Comparison of ENCODE assay signal across 7 cellular contexts in genomic region chr9:130835441-130836298, GRCh38. TPM values are rescaled to one million over a fixed set of nuclear protein-coding genes. Genes with fewer than 3 reads are reported as not detected.
DNase-seq lines count a peak whose midpoint lies in the region; ATAC-seq, FAIRE-seq and TF ChIP-seq lines count a peak whose summit lies in the region.

No MANE protein-coding gene starts in this region.

- ATAC-seq in heart left ventricle = peak in 2 of 4 donors; percentile 28 to 30

- H3K4me1 Mint-ChIP-seq in HFFc6 (ENCODE audit: low read depth) = peaks cover 62% of the 10 kb centered on the region
- H3K4me1 Mint-ChIP-seq in activated naive CD4-positive, alpha-beta T cell treated with anti-CD3 and anti-CD28 coated beads, Interleukin-2, amount 10 ng/mL, durations not matched to agents 7 days and 5 days = peaks cover 32% of the 10 kb centered on the region

- no peaks in the 10 kb centered on the region for H3K36me3 ChIP-seq in heart left ventricle
- H3K36me3 ChIP-seq in prostate gland = no peaks in the 10 kb centered on the region

- H3K27me3 Mint-ChIP-seq in HFFc6 (ENCODE audit: insufficient read depth) = no peaks in the 10 kb centered on the region; the same call in 1 of the 2 replicates
- H3K27me3 Mint-ChIP-seq in activated naive CD4-positive, alpha-beta T cell treated with anti-CD3 and anti-CD28 coated beads, Interleukin-2, amount 10 ng/mL, durations not matched to agents 7 days and 5 days = peaks cover 10% of the 10 kb centered on the region

- no peak for FAIRE-seq in RCC 7860 (lab: Jason Lieb, UNC)

- H3K27me3 ChIP-seq in heart left ventricle (no peaks in the 10 kb centered on the region), prostate gland (replicated peaks; ENCODE audit: insufficient read depth) (no peaks in the 10 kb centered on the region)

- WGBS in heart left ventricle, 4 donors = 1% methylated on average over 44 of the region's 44 CpGs
- WGBS in prostate gland = under 1% methylated on average over 44 of the region's 44 CpGs

- H3K9me3 ChIP-seq in heart left ventricle = no peaks in the 10 kb centered on the region
- no peaks in the 10 kb centered on the region for H3K9me3 ChIP-seq in prostate gland

- peaks cover 14% of the 10 kb centered on the region; the same call in 1 of the 2 replicates for H3K36me3 Mint-ChIP-seq in HFFc6 (ENCODE audit: low read depth)
- peaks cover 4% of the 10 kb centered on the region for H3K36me3 Mint-ChIP-seq in activated naive CD4-positive, alpha-beta T cell treated with anti-CD3 and anti-CD28 coated beads, Interleukin-2, amount 10 ng/mL, durations not matched to agents 7 days and 5 days

- peak overlapping the region; percentile 97 for H3K4me3 Mint-ChIP-seq in HFFc6
- peak overlapping the region; percentile 96 for H3K4me3 Mint-ChIP-seq in activated naive CD4-positive, alpha-beta T cell treated with anti-CD3 and anti-CD28 coated beads, Interleukin-2, amount 10 ng/mL, durations not matched to agents 7 days and 5 days

- H3K27ac ChIP-seq in heart left ventricle (peak overlapping the region; percentile 80 to 97 (median 94)), prostate gland (peak overlapping the region; percentile 82 to 86)

- intact Hi-C loops in heart left ventricle (cut with DNase I) = loop anchor here in 5 of 10 donors (1.0 to 10.0 kb wide), 5 partner anchors 12 to 121 kb away; no protein-coding TSS in a partner anchor
- intact Hi-C loops in prostate gland (cut with DNase I) = no loop called here

- peak overlapping the region; percentile 72 for H3K4me3 ChIP-seq in GM12865 (ENCODE audit: low read depth, low read length)
- H3K4me3 ChIP-seq in heart left ventricle = peak overlapping the region; percentile 38 to 92 (median 70)
- H3K4me3 ChIP-seq in prostate gland = peak overlapping the region; percentile 34 to 58

- no peak for TF ChIP-seq CTCF in GM12865 (IDR thresholded peaks at IDR 0.05; ENCODE audit: insufficient read depth, low read depth, low read length, missing control alignments)
- no peak for TF ChIP-seq CTCF in HFFc6 (IDR thresholded peaks at IDR 0.05)
- no peak for TF ChIP-seq CTCF in heart left ventricle (IDR thresholded peaks at IDR 0.05)
- no peak for TF ChIP-seq CTCF in prostate gland (IDR thresholded peaks at IDR 0.05)

- no peaks in the 10 kb centered on the region for H3K9me3 Mint-ChIP-seq in HFFc6
- H3K9me3 Mint-ChIP-seq in activated naive CD4-positive, alpha-beta T cell treated with anti-CD3 and anti-CD28 coated beads, Interleukin-2, amount 10 ng/mL, durations not matched to agents 7 days and 5 days = no peaks in the 10 kb centered on the region

- TF ChIP-seq POLR2A in heart left ventricle (IDR thresholded peaks at IDR 0.05) (no peak), prostate gland (IDR thresholded peaks at IDR 0.05) (no peak)

- peak overlapping the region; percentile 99 for H3K27ac Mint-ChIP-seq in HFFc6
- H3K27ac Mint-ChIP-seq in activated naive CD4-positive, alpha-beta T cell treated with anti-CD3 and anti-CD28 coated beads, Interleukin-2, amount 10 ng/mL, durations not matched to agents 7 days and 5 days = peak overlapping the region; percentile 89

- CTCF ChIA-PET in activated naive CD4-positive, alpha-beta T cell treated with anti-CD3 and anti-CD28 coated beads, Interleukin-2, amount 10 ng/mL, durations not matched to agents 7 days and 5 days (lab: Charles Lee) = no interaction called here

- peak; percentile 49 for DNase-seq in GM12865 (ENCODE audit: low read depth)
- no peak for DNase-seq in HFFc6
- peak; percentile 53 for DNase-seq in NCI-H82 treated with DMSO at 0.1 percent for 48 hours (lab: John Stamatoyannopoulos, UW; ENCODE audit: unreplicated experiment)
- DNase-seq in activated naive CD4-positive, alpha-beta T cell treated with anti-CD3 and anti-CD28 coated beads, Interleukin-2, amount 10 ng/mL, durations not matched to agents 7 days and 5 days = peak; percentile 45
- DNase-seq in heart left ventricle = peak; percentile 49 to 68 (median 57)
- DNase-seq in prostate gland (ENCODE audit: low spot score) = no peak
- DNase-seq in RCC 7860 (ENCODE audit: low spot score) = no peak

- H3K4me1 ChIP-seq in heart left ventricle (peaks cover 5 to 74% (median 58%) of the 10 kb centered on the region in 12 donors), prostate gland (replicated peaks) (peaks cover 17% of the 10 kb centered on the region)

RNA-seq across cellular contexts. Expression of gene ABL1, which starts 0.6 kb away (rescaled TPM):
- total RNA-seq in HFFc6 (2021; fragmentation: NEBNext Ultra II Directional; extraction: Animal tissue kit (Norgen Biotek cat#: 25700)) = 10 to 100 TPM; 56.0 to 63.5 (median 62.8) TPM
- total RNA-seq in heart left ventricle = 10 to 100 TPM; 27.2 to 49.8 (median 34.1) TPM
- polyA plus RNA-seq in heart left ventricle = 10 to 100 TPM; 13.2 to 29.7 TPM
- total RNA-seq in prostate gland = 10 to 100 TPM; 48.2 to 73.4 TPM

Comparison
In these comparisons a context has a peak if more than half of its experiments do, and no peak if none do; other contexts are left out.
1. DNase-seq: peak in GM12865 (single experiment), NCI-H82 treated with DMSO at 0.1 percent for 48 hours (single experiment), activated naive CD4-positive, alpha-beta T cell treated with anti-CD3 and anti-CD28 coated beads, Interleukin-2, amount 10 ng/mL, durations not matched to agents 7 days and 5 days (single experiment) and heart left ventricle (5 of 5); none in HFFc6 (single experiment), prostate gland (single experiment) and RCC 7860 (single experiment).
2. Peak in every context shown above with its lines, with median percentiles within 50 percentile points of each other: H3K4me3 ChIP-seq.